ENCODE assay signal across 8 cellular contexts in genomic region chr15:65304393-65305143, GRCh38. TPM values are rescaled to one million over a fixed set of nuclear protein-coding genes. Genes with fewer than 3 reads are reported as not detected.
DNase-seq lines count a peak whose midpoint lies in the region; TF ChIP-seq lines count a peak whose summit lies in the region.

TSS of gene RNU5B-1 (plus strand) at chr15:65304677.

- H3K9me3 ChIP-seq in testis: no peaks in the 10 kb centered on the region

- H3K4me1 Mint-ChIP-seq in activated naive CD4-positive, alpha-beta T cell treated with anti-CD3 and anti-CD28 coated beads, Interleukin-2, amount 10 ng/mL, durations not matched to agents 7 days and 5 days: peaks cover 30% of the 10 kb centered on the region

- intact Hi-C loops in testis (cut with DNase I; ENCODE audit: low total_unique reads): no loop called here

- peak within 1 kb of the TSS; percentile 98 for H3K27ac Mint-ChIP-seq in activated naive CD4-positive, alpha-beta T cell treated with anti-CD3 and anti-CD28 coated beads, Interleukin-2, amount 10 ng/mL, durations not matched to agents 7 days and 5 days

- peaks cover 7% of the 10 kb centered on the region for H3K27me3 Mint-ChIP-seq in activated naive CD4-positive, alpha-beta T cell treated with anti-CD3 and anti-CD28 coated beads, Interleukin-2, amount 10 ng/mL, durations not matched to agents 7 days and 5 days

- peak; percentile 75 to 89 (median 86) for TF ChIP-seq CTCF in testis (IDR thresholded peaks at IDR 0.05)

- TF ChIP-seq POLR2A in testis (IDR thresholded peaks at IDR 0.05): peak; percentile 69

- H3K36me3 ChIP-seq in H7 (replicated peaks; ENCODE audit: control insufficient read depth, insufficient read depth, low read length) (no peaks in the 10 kb centered on the region), testis (ENCODE audit: low read depth, missing control alignments) (no peaks in the 10 kb centered on the region)

- H3K27me3 ChIP-seq in H7 (ENCODE audit: control insufficient read depth, insufficient read depth, low read length) (no peaks in the 10 kb centered on the region), testis (no peaks in the 10 kb centered on the region)

- H3K4me3 Mint-ChIP-seq in activated naive CD4-positive, alpha-beta T cell treated with anti-CD3 and anti-CD28 coated beads, Interleukin-2, amount 10 ng/mL, durations not matched to agents 7 days and 5 days: peak within 1 kb of the TSS; percentile 87

- DNase-seq in GM03348 (ENCODE audit: low spot score) (peak; percentile 87), H7 (peak; percentile 79), M059J (ENCODE audit: low read depth) (peak; percentile 98), SIG-M5 treated with dmso at 0.1 percent for 504 hours (lab: John Stamatoyannopoulos, UW; ENCODE audit: unreplicated experiment) (peak; percentile 95), globus pallidus (ENCODE audit: low spot score) (peak; percentile 93), nucleus accumbens (lab: John Stamatoyannopoulos, UW) (peak in 33 of 56 donors; percentile 8 to 85 (median 42)), testis (peak; percentile 85)
- peak; percentile 86 for DNase-seq in activated naive CD4-positive, alpha-beta T cell treated with anti-CD3 and anti-CD28 coated beads, Interleukin-2, amount 10 ng/mL, durations not matched to agents 7 days and 5 days

- H3K9me3 Mint-ChIP-seq in activated naive CD4-positive, alpha-beta T cell treated with anti-CD3 and anti-CD28 coated beads, Interleukin-2, amount 10 ng/mL, durations not matched to agents 7 days and 5 days: peaks cover 2% of the 10 kb centered on the region

- CTCF ChIA-PET in activated naive CD4-positive, alpha-beta T cell treated with anti-CD3 and anti-CD28 coated beads, Interleukin-2, amount 10 ng/mL, durations not matched to agents 7 days and 5 days (lab: Charles Lee): interaction anchor here (1.0 kb wide), 1 partner anchor 18 kb away, joined by 8 read pairs; the partner anchor contains the start of gene PARP16

- peak within 1 kb of the TSS; percentile 19 for H3K4me3 ChIP-seq in H7 (ENCODE audit: insufficient read depth, low read depth, low read length)
- peak within 1 kb of the TSS; percentile 60 to 67 for H3K4me3 ChIP-seq in testis

- no peaks in the 10 kb centered on the region for H3K36me3 Mint-ChIP-seq in activated naive CD4-positive, alpha-beta T cell treated with anti-CD3 and anti-CD28 coated beads, Interleukin-2, amount 10 ng/mL, durations not matched to agents 7 days and 5 days

- peak within 1 kb of the TSS; percentile 84 for H3K27ac ChIP-seq in testis

- WGBS in testis, 2 donors: 1% methylated on average over 23 of the region's 23 CpGs

- H3K4me1 ChIP-seq in testis: peaks cover 16% of the 10 kb centered on the region

RNA-seq across cellular contexts. Expression of gene RNU5B-1, which starts in this region (rescaled TPM):
- not detected in 2 replicates for total RNA-seq in H7 (2014; rRNA removed; shearing (Covaris generic))
- not detected in 2 replicates for total RNA-seq in M059J (2014; rRNA removed; shearing (Covaris generic))
- not detected for total RNA-seq in testis
- not detected for polyA plus RNA-seq in testis (ENCODE audit: insufficient read depth, low read depth, low replicate concordance)

Comparison
In these comparisons a context has a peak if more than half of its experiments do, and no peak if none do; other contexts are left out.
1. Peak in every context shown above with its lines: DNase-seq, H3K4me3 ChIP-seq and H3K27ac ChIP-seq.
2. Peak in DNase-seq and H3K4me3 ChIP-seq in H7; RNA of the gene not detected or under 1 TPM.
3. Peak in DNase-seq in M059J; RNA of the gene not detected or under 1 TPM.
4. Peak in DNase-seq, H3K4me3 ChIP-seq and H3K27ac ChIP-seq in testis; RNA of the gene not detected or under 1 TPM.
5. DNase-seq: peak in every context shown above with its lines; median percentile 98 in M059J; 95 in SIG-M5 treated with dmso at 0.1 percent for 504 hours; 93 in globus pallidus; 87 in GM03348; 86 in activated naive CD4-positive, alpha-beta T cell treated with anti-CD3 and anti-CD28 coated beads, Interleukin-2, amount 10 ng/mL, durations not matched to agents 7 days and 5 days; 85 in testis; 79 in H7; 42 in nucleus accumbens.